Comparison of ENCODE assay signal across 24 cellular contexts in genomic region chr6:135592276-135592675, GRCh38.
"Had no signal": no experiment of that assay in that cellular context is flagged by ENCODE, and none has a peak within 500 bp of the region (broad histone marks: within the 10 kb centered on the region; RNA-seq: fewer than 3 reads in every experiment).

No MANE protein-coding gene starts in this region.

- H3K4me3 ChIP-seq: coronary artery, lower lobe of right lung, ovary, psoas muscle, skin epidermis, stomach, testis had no signal

- H3K36me3 Mint-ChIP-seq: naive thymus-derived CD8-positive, alpha-beta T cell; T-cell; type B pancreatic cell had no signal

- H3K9me3 ChIP-seq: lower lobe of right lung, ovary, psoas muscle, stomach, testis had no signal

- H3K27ac ChIP-seq: coronary artery, lower lobe of right lung, ovary, psoas muscle, skin epidermis, stomach, testis had no signal

- H3K4me3 Mint-ChIP-seq: activated naive CD8-positive, alpha-beta T cell; central memory CD8-positive, alpha-beta T cell; naive thymus-derived CD8-positive, alpha-beta T cell; T-cell; type B pancreatic cell had no signal

- DNase-seq: activated CD8-positive, alpha-beta memory T cell treated with anti-CD3 and anti-CD28 coated beads for 24 hours; activated CD8-positive, alpha-beta memory T cell treated with anti-CD3 and anti-CD28 coated beads, Interleukin-2, amount 50 U/mL, for 48 hours; activated gamma-delta T cell; activated T-cell treated with anti-CD3 and anti-CD28 coated beads, Interleukin-2, amount 50 U/mL, for 48 hours; amygdala; erythroblast; foreskin melanocyte; glutamatergic neuron; hypothalamus; lower lobe of right lung; naive thymus-derived CD8-positive, alpha-beta T cell; ovary; psoas muscle; right cardiac atrium; stimulated activated CD4-positive, alpha-beta T cell treated with anti-CD3 and anti-CD28 coated beads, Interleukin-15, amount 100 ng/mL, for 24 hours; stimulated activated CD4-positive, alpha-beta T cell treated with anti-CD3 and anti-CD28 coated beads, Interleukin-2, amount 100 ng/mL, for 48 hours; stomach; T-cell; testis had no signal

- H3K27me3 ChIP-seq: ovary, stomach, testis had no signal

- H3K27me3 Mint-ChIP-seq: activated naive CD8-positive, alpha-beta T cell; central memory CD8-positive, alpha-beta T cell; naive thymus-derived CD8-positive, alpha-beta T cell; T-cell; type B pancreatic cell had no signal

- H3K27ac Mint-ChIP-seq: activated naive CD8-positive, alpha-beta T cell; naive thymus-derived CD8-positive, alpha-beta T cell; T-cell; type B pancreatic cell had no signal

- H3K9me3 Mint-ChIP-seq: type B pancreatic cell had no signal

- H3K4me1 ChIP-seq: lower lobe of right lung, psoas muscle, stomach, testis had no signal

- H3K36me3 ChIP-seq: lower lobe of right lung, ovary, stomach had no signal
